ENCODE assay signal across 22 cellular contexts in genomic region chr21:39673163-39673562, GRCh38.
"Had no signal": no experiment of that assay in that cellular context is flagged by ENCODE, and none has a peak within 500 bp of the region (broad histone marks: within the 10 kb centered on the region; RNA-seq: fewer than 3 reads in every experiment).

No MANE protein-coding gene starts in this region.

- H3K9me3 Mint-ChIP-seq: activated naive CD8-positive, alpha-beta T cell treated with anti-CD3 and anti-CD28 coated beads, Interleukin-2, amount 10 ng/mL, durations not matched to agents 7 days and 5 days had no signal

- H3K27me3 Mint-ChIP-seq: activated naive CD8-positive, alpha-beta T cell treated with anti-CD3 and anti-CD28 coated beads, Interleukin-2, amount 10 ng/mL, durations not matched to agents 7 days and 5 days had no signal

- H3K4me1 ChIP-seq: adrenal gland had no signal

- FAIRE-seq: bronchial epithelial cell had no signal

- H3K9ac ChIP-seq: SK-N-SH had no signal

- H3K4me3 Mint-ChIP-seq: activated CD8-positive, alpha-beta T cell treated with anti-CD3 and anti-CD28 coated beads, Interleukin-2, amount 10 ng/mL, durations not matched to agents 7 days and 5 days; activated naive CD8-positive, alpha-beta T cell treated with anti-CD3 and anti-CD28 coated beads, Interleukin-2, amount 10 ng/mL, durations not matched to agents 7 days and 5 days had no signal

- H3K27ac Mint-ChIP-seq: activated CD8-positive, alpha-beta T cell treated with anti-CD3 and anti-CD28 coated beads, Interleukin-2, amount 10 ng/mL, durations not matched to agents 7 days and 5 days; activated naive CD8-positive, alpha-beta T cell treated with anti-CD3 and anti-CD28 coated beads, Interleukin-2, amount 10 ng/mL, durations not matched to agents 7 days and 5 days had no signal

- H3K9me3 ChIP-seq: adrenal gland, SJCRH30, SK-N-SH had no signal

- ATAC-seq: activated CD4-positive, CD25-positive, alpha-beta regulatory T cell treated with anti-CD3 and anti-CD28 coated beads, Interleukin-2, amount 50 U/mL, for 24 hours; activated CD8-positive, alpha-beta T cell treated with anti-CD3 and anti-CD28 coated beads, Interleukin-2, amount 10 ng/mL, durations not matched to agents 7 days and 5 days; Panc1 had no signal

- H3K36me3 Mint-ChIP-seq: activated naive CD8-positive, alpha-beta T cell treated with anti-CD3 and anti-CD28 coated beads, Interleukin-2, amount 10 ng/mL, durations not matched to agents 7 days and 5 days had no signal

- H3K27me3 ChIP-seq: adrenal gland, SJCRH30 had no signal

- DNase-seq: activated CD4-positive, alpha-beta T cell treated with anti-CD3 and anti-CD28 coated beads for 4 hours; activated CD8-positive, alpha-beta memory T cell treated with anti-CD3 and anti-CD28 coated beads, Interleukin-2, amount 50 U/mL, for 48 hours; activated CD8-positive, alpha-beta T cell treated with anti-CD3 and anti-CD28 coated beads, Interleukin-2, amount 10 ng/mL, durations not matched to agents 7 days and 5 days; activated naive CD4-positive, alpha-beta T cell treated with anti-CD3 and anti-CD28 coated beads, Interleukin-2, amount 50 U/mL, for 16 hours; activated naive CD8-positive, alpha-beta T cell treated with anti-CD3 and anti-CD28 coated beads, Interleukin-2, amount 10 ng/mL, durations not matched to agents 7 days and 5 days; activated T-cell treated with anti-CD3 and anti-CD28 coated beads, Interleukin-2, amount 50 U/mL, for 1 hour; adrenal gland; aorta; MM.1S; NCI-H1436; NCI-H1694 treated with DMSO at 0.1 percent for 48 hours; NK-92 treated with Interleukin-12 subunit alpha and Interleukin-12 subunit beta, amount 100 ng/mL, for 24 hours; OCI-M1; Right ventricle myocardium superior; SK-N-SH; T-helper 1 cell; WERI-Rb-1 had no signal

- H3K4me2 ChIP-seq: SK-N-SH had no signal

- H3K27ac ChIP-seq: adrenal gland, RWPE1, SJCRH30, WERI-Rb-1 had no signal

- H3K4me1 Mint-ChIP-seq: activated naive CD8-positive, alpha-beta T cell treated with anti-CD3 and anti-CD28 coated beads, Interleukin-2, amount 10 ng/mL, durations not matched to agents 7 days and 5 days had no signal

- H3K36me3 ChIP-seq: adrenal gland, SJCRH30, WERI-Rb-1 had no signal

- H3K4me3 ChIP-seq: adrenal gland, SJCRH30 had no signal
